Comparison of ENCODE assay signal across 8 cellular contexts in genomic region chr22:39170825-39171622, GRCh38. TPM values are rescaled to one million over a fixed set of nuclear protein-coding genes. Genes with fewer than 3 reads are reported as not detected.
DNase-seq lines count a peak whose midpoint lies in the region; ATAC-seq, FAIRE-seq and TF ChIP-seq lines count a peak whose summit lies in the region.

No MANE protein-coding gene starts in this region.

- peak; percentile 77 to 89 for ATAC-seq in A549
- peak; percentile 67 for ATAC-seq in GM18511 (IDR thresholded peaks at IDR 0.05; ENCODE audit: unreplicated experiment)
- ATAC-seq in gastroesophageal sphincter, result peak; percentile 76

- no peaks in the 10 kb centered on the region for H3K27me3 ChIP-seq in SJSA1 (replicated peaks)
- no peaks in the 10 kb centered on the region for H3K27me3 ChIP-seq in gastroesophageal sphincter
- no peaks in the 10 kb centered on the region for H3K27me3 ChIP-seq in trophoblast cell (ENCODE audit: insufficient read depth, low read length)
- no peaks in the 10 kb centered on the region for H3K27me3 ChIP-seq in tibial artery

- peak overlapping the region; percentile 89 for H2BK120ac ChIP-seq in trophoblast cell (ENCODE audit: insufficient read depth, low read length, poor library complexity)

- peak overlapping the region; percentile 38 for H4K12ac ChIP-seq in trophoblast cell (ENCODE audit: low read depth, low read length)

- H3K27ac ChIP-seq in A549 (peak overlapping the region; percentile 92 to 95), SJSA1 (no peak overlapping the region), gastroesophageal sphincter (peak overlapping the region in 2 of 4 donors; percentile 6 to 64), trophoblast cell (ENCODE audit: low read depth, low read length) (peak overlapping the region; percentile 36), tibial artery (no peak overlapping the region)

- H3K23ac ChIP-seq in trophoblast cell (ENCODE audit: low read length), result no peak overlapping the region

- H2AFZ ChIP-seq in trophoblast cell (ENCODE audit: insufficient read depth, low read length, poor library complexity), result peak overlapping the region; percentile 37

- intact Hi-C loops in tibial artery (cut with DNase I; ENCODE audit: low total_unique reads), result loop anchor here (2.0 to 10.0 kb wide), 2 partner anchors 140 to 344 kb away; no protein-coding TSS in a partner anchor

- peaks cover 48% of the 10 kb centered on the region for H3K4me1 ChIP-seq in A549
- peaks cover 32% of the 10 kb centered on the region for H3K4me1 ChIP-seq in SJSA1 (replicated peaks)
- H3K4me1 ChIP-seq in gastroesophageal sphincter, result peaks cover 3 to 56% (median 39%) of the 10 kb centered on the region in 3 donors
- peaks cover 31 to 32% of the 10 kb centered on the region in 2 experiments for H3K4me1 ChIP-seq in trophoblast cell (ENCODE audit: control insufficient read depth in 1 of 2, insufficient read depth in 2 of 2, low read length in 2 of 2)
- H3K4me1 ChIP-seq in tibial artery, result peaks cover 10 to 38% (median 33%) of the 10 kb centered on the region in 4 donors

- POLR2A ChIA-PET in A549 (lab: Yijun Ruan, JAX), result interaction anchor here (0.7 to 2.8 kb wide), 3 partner anchors 140 to 148 kb away, joined by 5 to 16 read pairs (median 6); partner anchors contain the start of gene RPL3

- peaks cover 40% of the 10 kb centered on the region for H3K79me1 ChIP-seq in trophoblast cell (ENCODE audit: low read length)

- 41% methylated on average over 14 of the region's 28 CpGs for WGBS in A549 (ENCODE audit: missing lambda C conversion rate)
- WGBS in gastroesophageal sphincter (ENCODE audit: low coverage in 1 of 2), 2 donors, result 23 to 49% methylated on average over 3 to 6 of the region's 28 CpGs
- no CpG with 5 or more reads among the region's 28 CpGs for WGBS in trophoblast cell (ENCODE audit: extremely low coverage, insufficient coverage, insufficient read length)

- peak overlapping the region; percentile 81 for H2BK5ac ChIP-seq in trophoblast cell (ENCODE audit: low read depth, low read length, poor library complexity)

- peak; percentile 93 to 96 for TF ChIP-seq RAD21 in A549 (conservative IDR thresholded peaks at IDR 0.05 in 1 of 2, IDR thresholded peaks at IDR 0.05 in 1 of 2)

- H3K36me3 ChIP-seq in SJSA1, result no peaks in the 10 kb centered on the region
- no peaks in the 10 kb centered on the region for H3K36me3 ChIP-seq in gastroesophageal sphincter
- H3K36me3 ChIP-seq in trophoblast cell (ENCODE audit: control insufficient read depth in 1 of 2, insufficient read depth in 2 of 2, low read length in 2 of 2), result no peaks in the 10 kb centered on the region
- no peaks in the 10 kb centered on the region for H3K36me3 ChIP-seq in tibial artery

- H3K4me2 ChIP-seq in A549 (peak overlapping the region; percentile 59), trophoblast cell (ENCODE audit: low read length) (peak overlapping the region; percentile 7)

- H4K91ac ChIP-seq in trophoblast cell (ENCODE audit: low read depth, low read length), result peak overlapping the region; percentile 94

- DNase-seq in A549 (ENCODE audit: low read depth in 1 of 2, low spot score in 1 of 2) (peak; percentile 54 to 68), KG1 (lab: John Stamatoyannopoulos, UW) (peak; percentile 69), SJSA1 (ENCODE audit: low read depth in 1 of 2, low spot score in 2 of 2) (peak; percentile 77 to 84), activated gamma-delta T cell treated with Interleukin-2 at 50 U/mL for 16 hours (peak; percentile 84), trophoblast cell (peak; percentile 80 to 89), tibial artery (peak; percentile 70 to 88)

- peak; percentile 84 for TF ChIP-seq CTCF in A549 (IDR thresholded peaks at IDR 0.05)
- TF ChIP-seq CTCF in gastroesophageal sphincter (IDR thresholded peaks at IDR 0.05), result peak in 3 of 4 experiments; percentile 94 to 99 (median 97)
- peak; percentile 92 to 97 for TF ChIP-seq CTCF in tibial artery (IDR thresholded peaks at IDR 0.05)

- H3K18ac ChIP-seq in trophoblast cell (ENCODE audit: low read length), result peak overlapping the region; percentile 56

- H3K14ac ChIP-seq in trophoblast cell (ENCODE audit: low read length), result peak overlapping the region; percentile 86

- H3K4me3 ChIP-seq in A549 (no peak overlapping the region), SJSA1 (no peak overlapping the region), gastroesophageal sphincter (no peak overlapping the region), trophoblast cell (ENCODE audit: low read depth, low read length) (no peak overlapping the region), tibial artery (no peak overlapping the region)

- H3K9ac ChIP-seq in trophoblast cell (ENCODE audit: low read length), result no peak overlapping the region

- H3K9me3 ChIP-seq in A549 (no peaks in the 10 kb centered on the region; the same call in 2 of the 3 replicates), SJSA1 (replicated peaks) (no peaks in the 10 kb centered on the region; the same call in 1 of the 2 replicates), gastroesophageal sphincter (no peaks in the 10 kb centered on the region), trophoblast cell (ENCODE audit: insufficient read depth, low read depth, low read length) (no peaks in the 10 kb centered on the region), tibial artery (no peaks in the 10 kb centered on the region)

- no peak for FAIRE-seq in A549 (lab: Jason Lieb, UNC)

- peak overlapping the region; percentile 99 for H2AK5ac ChIP-seq in trophoblast cell (ENCODE audit: low read length)

- CTCF ChIA-PET in A549 (lab: Yijun Ruan, JAX), result interaction anchor here (0.6 to 9.0 kb wide), 40 partner anchors 9 to 361 kb away, joined by 3 to 96 read pairs (median 5); partner anchors contain the start of genes PDGFB and RPL3

- H3K4ac ChIP-seq in trophoblast cell (ENCODE audit: low read depth, low read length), result peak overlapping the region; percentile 75

- H3K79me2 ChIP-seq in trophoblast cell (ENCODE audit: control insufficient read depth, insufficient read depth, low read length, poor library complexity), result peaks cover 14% of the 10 kb centered on the region

- peak overlapping the region; percentile 8 for H4K8ac ChIP-seq in trophoblast cell (ENCODE audit: low read depth, low read length)

- TF ChIP-seq POLR2A in A549 (IDR thresholded peaks at IDR 0.05; ENCODE audit: low read length) (no peak), gastroesophageal sphincter (IDR thresholded peaks at IDR 0.05) (no peak)

- TF ChIP-seq EP300 in A549 (IDR thresholded peaks at IDR 0.05) (no peak), gastroesophageal sphincter (IDR thresholded peaks at IDR 0.05) (no peak)

- peak overlapping the region; percentile 97 for H2BK12ac ChIP-seq in trophoblast cell (ENCODE audit: low read length)

TF ChIP-seq in A549, 52 proteins besides CTCF, POLR2A, EP300 and RAD21 (continues in another document):
- no peak for TF ChIP-seq ELK1 (IDR thresholded peaks at IDR 0.05; ENCODE audit: low read depth, low read length)
- no peak for TF ChIP-seq RARB (CRISPR knock-in tag; IDR thresholded peaks at IDR 0.05)
- TF ChIP-seq PBX3 (IDR thresholded peaks at IDR 0.05), result no peak
- TF ChIP-seq ZFP36 (IDR thresholded peaks at IDR 0.05; ENCODE audit: borderline replicate concordance, partially characterized antibody), result peak; percentile 15
- no peak for TF ChIP-seq KDM1A (IDR thresholded peaks at IDR 0.05; ENCODE audit: low read depth)
- TF ChIP-seq JUNB (IDR thresholded peaks at IDR 0.05), result no peak
- TF ChIP-seq NR3C1 (IDR thresholded peaks at IDR 0.05), result no peak
- TF ChIP-seq CHD2 (IDR thresholded peaks at IDR 0.05; ENCODE audit: low read length, partially characterized antibody), result no peak
- TF ChIP-seq ZSCAN20 (CRISPR knock-in tag; IDR thresholded peaks at IDR 0.05), result no peak
- no peak for TF ChIP-seq EHF (CRISPR knock-in tag; IDR thresholded peaks at IDR 0.05)
- no peak for TF ChIP-seq MAFK (IDR thresholded peaks at IDR 0.05; ENCODE audit: partially characterized antibody)
- no peak for TF ChIP-seq USF2 (IDR thresholded peaks at IDR 0.05)
- TF ChIP-seq CBX2 (IDR thresholded peaks at IDR 0.05; ENCODE audit: borderline replicate concordance, low read depth), result no peak
- peak; percentile 98 for TF ChIP-seq SMC3 (IDR thresholded peaks at IDR 0.05)
- TF ChIP-seq CHD4 (IDR thresholded peaks at IDR 0.05; ENCODE audit: borderline replicate concordance), result no peak
- TF ChIP-seq MAZ (IDR thresholded peaks at IDR 0.05; ENCODE audit: borderline replicate concordance, low read depth, low read length), result no peak

RNA-seq across cellular contexts. Expression of gene CBX7, which starts 18.5 kb away (rescaled TPM):
- 0.79 and 1.3 TPM in 2 replicates for polyA plus RNA-seq in A549 (2011; rRNA removed)
- 1.2 and 1.8 TPM in 2 replicates for polyA plus RNA-seq in A549 (2012; cell fraction: cytosol; rRNA removed)
- 5.3 and 5.5 TPM in 2 replicates for polyA plus RNA-seq in A549 (2012; cell fraction: nucleus; rRNA removed)
- polyA plus RNA-seq in A549 (2017; fragmentation: RNase III; extraction: RNeasy Plus Mini Kit Qiagen cat#74134 plus additional on column Dnase treatment), result 2.0 to 2.5 TPM (median 2.3 TPM) in 3 replicates
- 1.5 and 1.7 TPM in 2 replicates for polyA minus RNA-seq in A549 (2011; rRNA and poly(A)+ RNA removed)
- total RNA-seq in SJSA1 (2014; rRNA removed; shearing (Covaris generic)), result 5.5 and 6.3 TPM in 2 replicates
- total RNA-seq in gastroesophageal sphincter, result 100 to 1,000 TPM; 102 to 223 (median 171) TPM
- 1.8 TPM in 2 replicates for polyA plus RNA-seq in trophoblast cell (2013)

Comparison
In these comparisons a context has a peak if more than half of its experiments do, and no peak if none do; other contexts are left out.
1. H3K27ac ChIP-seq: peak in A549 (2 of 2) and trophoblast cell (single experiment); none in SJSA1 (single experiment) and tibial artery (0 of 2).
2. RNA of gene CBX7, which starts 18.5 kb away (total RNA-seq): 102 to 223 TPM in gastroesophageal sphincter; 5.5 to 6.3 TPM in SJSA1; every median in the first group is over 10 times any median in the second.
3. Peak in every context shown above with its lines, with median percentiles within 50 percentile points of each other: ATAC-seq, DNase-seq and CTCF ChIP-seq.